ENCODE assay signal across 1 cellular context in genomic region chr6:133952815-133953633, GRCh38.
TF ChIP-seq lines count a peak whose summit lies in the region.

TSS of gene TBPL1 (plus strand) at chr6:133953224. CDS start at chr6:133980126, 26,902 bp downstream.

TF ChIP-seq in HepG2, 621 proteins besides CTCF, POLR2A, EP300 and RAD21 (continued from another document and continues in another):
- TF ChIP-seq HMGXB3 (CRISPR knock-in tag; IDR thresholded peaks at IDR 0.05; ENCODE audit: borderline replicate concordance) = peak; percentile 60; the same call in 1 of the 2 replicates
- peak; percentile 33; the same call in 1 of the 2 replicates for TF ChIP-seq ZNF543 (CRISPR knock-in tag; IDR thresholded peaks at IDR 0.05)
- peak in 1 of 2 experiments; percentile 93; a peak in 2 of 4 replicates for TF ChIP-seq KLF16 (CRISPR knock-in tag; IDR thresholded peaks at IDR 0.05)
- TF ChIP-seq CREBL2 (CRISPR knock-in tag; IDR thresholded peaks at IDR 0.05; ENCODE audit: borderline replicate concordance) = no peak
- no peak for TF ChIP-seq XBP1 (CRISPR knock-in tag; IDR thresholded peaks at IDR 0.05)
- TF ChIP-seq ESRRA (CRISPR knock-in tag; IDR thresholded peaks at IDR 0.05; ENCODE audit: low read depth) = no peak
- TF ChIP-seq NONO (IDR thresholded peaks at IDR 0.05) = no peak
- peak; percentile 69 for TF ChIP-seq NONO (CRISPR knock-in tag; conservative IDR thresholded peaks at IDR 0.05)
- TF ChIP-seq ZNF180 (CRISPR knock-in tag; IDR thresholded peaks at IDR 0.05; ENCODE audit: borderline replicate concordance, low read depth) = no peak
- TF ChIP-seq NFYB (CRISPR knock-in tag; IDR thresholded peaks at IDR 0.05) = peak; percentile 50
- TF ChIP-seq RBM22 (optimal IDR thresholded peaks at IDR 0.05; ENCODE audit: low read length) = no peak
- peak; percentile 60; the same call in 1 of the 2 replicates for TF ChIP-seq TFE3 (CRISPR knock-in tag; IDR thresholded peaks at IDR 0.05)
- TF ChIP-seq SRF (IDR thresholded peaks at IDR 0.05; ENCODE audit: low read depth, low read length) = 0 out of 2 replicates have a peak, but pooled peaks have one; percentile 18
- TF ChIP-seq TFDP2 (CRISPR knock-in tag; IDR thresholded peaks at IDR 0.05) = peak; percentile 75
- TF ChIP-seq ZNF264 (CRISPR knock-in tag; IDR thresholded peaks at IDR 0.05) = peak; percentile 42; the same call in 1 of the 2 replicates
- 0 out of 2 replicates have a peak, but pooled peaks have one; percentile 56 for TF ChIP-seq ZNF576 (CRISPR knock-in tag; IDR thresholded peaks at IDR 0.05)
- peak; percentile 94 for TF ChIP-seq ZNF281 (CRISPR knock-in tag; IDR thresholded peaks at IDR 0.05; ENCODE audit: borderline replicate concordance)
- TF ChIP-seq ZKSCAN8 (CRISPR knock-in tag; IDR thresholded peaks at IDR 0.05; ENCODE audit: borderline replicate concordance) = peak; percentile 89
- no peak for TF ChIP-seq NCOA5 (CRISPR knock-in tag; IDR thresholded peaks at IDR 0.05)
- TF ChIP-seq RNF2 (conservative IDR thresholded peaks at IDR 0.05; ENCODE audit: low read depth) = no peak; the same call in 1 of the 2 replicates
- no peak for TF ChIP-seq ZNF790 (CRISPR knock-in tag; IDR thresholded peaks at IDR 0.05; ENCODE audit: borderline replicate concordance)
- TF ChIP-seq REST (IDR thresholded peaks at IDR 0.05; ENCODE audit: borderline replicate concordance in 1 of 2, low read depth in 1 of 2, low read length in 2 of 2) = peak in 1 of 2 experiments; percentile 62; a peak in 2 of 4 replicates
- TF ChIP-seq ZIK1 (CRISPR knock-in tag; IDR thresholded peaks at IDR 0.05; ENCODE audit: borderline replicate concordance, low read depth) = peak; percentile 88; the same call in 1 of the 2 replicates
- peak; percentile 75; the same call in 1 of the 2 replicates for TF ChIP-seq ZNF414 (CRISPR knock-in tag; IDR thresholded peaks at IDR 0.05)
- no peak for TF ChIP-seq BHLHE40 (IDR thresholded peaks at IDR 0.05; ENCODE audit: low read length)
- TF ChIP-seq ZFP41 (CRISPR knock-in tag; IDR thresholded peaks at IDR 0.05; ENCODE audit: borderline replicate concordance) = 0 out of 2 replicates have a peak, but pooled peaks have one; percentile 47
- TF ChIP-seq GMEB1 (CRISPR knock-in tag; IDR thresholded peaks at IDR 0.05; ENCODE audit: borderline replicate concordance) = peak; percentile 88
- no peak for TF ChIP-seq NFE2L2 (IDR thresholded peaks at IDR 0.05; ENCODE audit: low read length)
- no peak for TF ChIP-seq ZBTB39 (CRISPR knock-in tag; IDR thresholded peaks at IDR 0.05)
- TF ChIP-seq FOXJ3 (CRISPR knock-in tag; IDR thresholded peaks at IDR 0.05; ENCODE audit: borderline replicate concordance) = peak; percentile 72; the same call in 1 of the 2 replicates
- no peak for TF ChIP-seq KDM1A (CRISPR knock-in tag; IDR thresholded peaks at IDR 0.05)
- no peak; the same call in 1 of the 2 replicates for TF ChIP-seq ZNF460 (CRISPR knock-in tag; IDR thresholded peaks at IDR 0.05; ENCODE audit: borderline replicate concordance)
- TF ChIP-seq DMTF1 (CRISPR knock-in tag; IDR thresholded peaks at IDR 0.05) = no peak
- no peak for TF ChIP-seq NR1H2 (CRISPR knock-in tag; IDR thresholded peaks at IDR 0.05; ENCODE audit: borderline replicate concordance, low read depth)
- no peak for TF ChIP-seq GZF1 (CRISPR knock-in tag; IDR thresholded peaks at IDR 0.05)
